ENCODE assay signal across 11 cellular contexts in genomic region chr21:46668381-46668780, GRCh38. TPM values are rescaled to one million over a fixed set of nuclear protein-coding genes. Genes with fewer than 3 reads are reported as not detected.
DNase-seq lines count a peak whose midpoint lies in the region; ATAC-seq and TF ChIP-seq lines count a peak whose summit lies in the region.
"Had no signal": no experiment of that assay in that cellular context is flagged by ENCODE, and none has a peak within 500 bp of the region (broad histone marks: within the 10 kb centered on the region; RNA-seq: fewer than 3 reads in every experiment).

No MANE protein-coding gene starts in this region.

- no peaks in the 10 kb centered on the region for H3K9me3 ChIP-seq in WERI-Rb-1 (ENCODE audit: severe bottlenecking)
- H3K9me3 ChIP-seq in esophagus muscularis mucosa: no peaks in the 10 kb centered on the region
- H3K9me3 ChIP-seq: MG63 had no signal

- H3K4me3 ChIP-seq in WERI-Rb-1 (ENCODE audit: low read depth, low read length): peak overlapping the region; percentile 89
- peak overlapping the region in 3 of 4 donors; percentile 42 to 55 (median 47) for H3K4me3 ChIP-seq in esophagus muscularis mucosa
- H3K4me3 ChIP-seq in skeletal muscle cell (ENCODE audit: low read depth, low read length): peak overlapping the region; percentile 68

- no peak overlapping the region for H3K27ac Mint-ChIP-seq in T-helper 2 cell treated with Interferon-gamma antibody and Interleukin-4, amounts not matched to agents 5 μg/mL and 100 μg/mL, for 36 hours

- H3K9me3 Mint-ChIP-seq in T-helper 2 cell treated with Interferon-gamma antibody and Interleukin-4, amounts not matched to agents 5 μg/mL and 100 μg/mL, for 36 hours: no peaks in the 10 kb centered on the region

- H3K27me3 Mint-ChIP-seq in T-helper 2 cell treated with Interferon-gamma antibody and Interleukin-4, amounts not matched to agents 5 μg/mL and 100 μg/mL, for 36 hours (ENCODE audit: low read depth): peaks cover 8% of the 10 kb centered on the region

- no peak for DNase-seq in T-helper 2 cell treated with Interferon-gamma antibody and Interleukin-4, amounts not matched to agents 5 μg/mL and 100 μg/mL, for 36 hours (ENCODE audit: low spot score)
- DNase-seq in T-helper 2 cell (no peak), WERI-Rb-1 (no peak), esophagus muscularis mucosa (ENCODE audit: extremely low spot score) (no peak), skeletal muscle cell (ENCODE audit: low read depth) (no peak), omental fat pad (ENCODE audit: low spot score) (no peak), pons (ENCODE audit: low spot score) (no peak), NCI-H187 (lab: John Stamatoyannopoulos, UW) (no peak)
- DNase-seq: activated gamma-delta T cell treated with Interleukin-2 at 50 U/mL for 16 hours, MG63, SHP77 treated with DMSO at 0.1 percent for 48 hours had no signal

- H3K4me3 Mint-ChIP-seq in T-helper 2 cell treated with Interferon-gamma antibody and Interleukin-4, amounts not matched to agents 5 μg/mL and 100 μg/mL, for 36 hours: peak overlapping the region; percentile 72

- TF ChIP-seq CTCF in WERI-Rb-1 (IDR thresholded peaks at IDR 0.05; ENCODE audit: low read depth, low read length) (no peak), esophagus muscularis mucosa (IDR thresholded peaks at IDR 0.05) (no peak), omental fat pad (IDR thresholded peaks at IDR 0.05) (no peak)

- no peak for TF ChIP-seq POLR2A in esophagus muscularis mucosa (IDR thresholded peaks at IDR 0.05; ENCODE audit: low read depth)

- TF ChIP-seq EP300 in esophagus muscularis mucosa (IDR thresholded peaks at IDR 0.05): no peak

- intact Hi-C loops in esophagus muscularis mucosa (cut with DNase I): no loop called here

- H3K27me3 ChIP-seq in WERI-Rb-1 (ENCODE audit: insufficient read depth, low read depth, severe bottlenecking) (no peaks in the 10 kb centered on the region), esophagus muscularis mucosa (peaks cover 0 to 36% (median 6%) of the 10 kb centered on the region in 4 donors)
- H3K27me3 ChIP-seq: MG63 had no signal

- H3K27ac ChIP-seq in WERI-Rb-1 (peak overlapping the region; percentile 60), esophagus muscularis mucosa (replicated peaks in 1 of 4) (no peak overlapping the region)

- H3K4me1 ChIP-seq in esophagus muscularis mucosa: peaks cover 11 to 19% (median 15%) of the 10 kb centered on the region in 4 donors

- H3K36me3 Mint-ChIP-seq in T-helper 2 cell treated with Interferon-gamma antibody and Interleukin-4, amounts not matched to agents 5 μg/mL and 100 μg/mL, for 36 hours (ENCODE audit: low read depth): peaks cover 11% of the 10 kb centered on the region

- H3K36me3 ChIP-seq in WERI-Rb-1 (peaks cover 20% of the 10 kb centered on the region), esophagus muscularis mucosa (peaks cover 0 to 29% (median 18%) of the 10 kb centered on the region in 4 donors)

- H3K4me1 Mint-ChIP-seq in T-helper 2 cell treated with Interferon-gamma antibody and Interleukin-4, amounts not matched to agents 5 μg/mL and 100 μg/mL, for 36 hours (ENCODE audit: low read depth): peaks cover 3% of the 10 kb centered on the region

- no peak for ATAC-seq in omental fat pad (ENCODE audit: low FRiP score)

- 64% methylated on average over 2 of the region's 2 CpGs for WGBS in esophagus muscularis mucosa

RNA-seq across cellular contexts. Expression of gene PRMT2, which starts 32.9 kb away (rescaled TPM):
- total RNA-seq in esophagus muscularis mucosa (100 to 1,000 TPM; 136 to 161 (median 142) TPM), omental fat pad (10 to 100 TPM; 77.0 to 87.8 (median 82.3) TPM)
